27 cellular contexts compared by ENCODE assay signal in genomic region chr1:176444286-176444685, GRCh38. TPM values are rescaled to one million over a fixed set of nuclear protein-coding genes. Genes with fewer than 3 reads are reported as not detected.
DNase-seq lines count a peak whose midpoint lies in the region; ATAC-seq and TF ChIP-seq lines count a peak whose summit lies in the region.
"Had no signal": no experiment of that assay in that cellular context is flagged by ENCODE, and none has a peak within 500 bp of the region (broad histone marks: within the 10 kb centered on the region; RNA-seq: fewer than 3 reads in every experiment).

No MANE protein-coding gene starts in this region.

- DNase-seq in HK-2 (ENCODE audit: unreplicated experiment), result peak; percentile 18
- DNase-seq in epithelial cell of proximal tubule (ENCODE audit: low read depth), result no peak
- DNase-seq in left lobe of liver (ENCODE audit: low spot score), result peak; percentile 63
- DNase-seq in NCI-H345 (lab: John Stamatoyannopoulos, UW), result no peak
- DNase-seq: activated B cell treated with CpG ODN at 0.5 μM for 24 hours; activated CD4-positive, alpha-beta T cell treated with anti-CD3 and anti-CD28 coated beads, Interleukin-2, amount 50 U/mL, for 1 hour; activated effector memory CD4-positive, alpha-beta T cell treated with anti-CD3 and anti-CD28 coated beads, Interleukin-2, amount 50 U/mL, for 16 hours; activated naive CD8-positive, alpha-beta T cell treated with anti-CD3 and anti-CD28 coated beads, Interleukin-2, amount 10 ng/mL, durations not matched to agents 7 days and 5 days; activated T-cell treated with anti-CD3 and anti-CD28 coated beads, Interleukin-2, amount 50 U/mL, for 24 hours; aorta; Caco-2; DND-41; effector CD4-positive, alpha-beta T cell; GF-D8; glutamatergic neuron; MG63; NCI-H2029 treated with DMSO at 0.1 percent for 48 hours; NCI-H2227 treated with DMSO at 0.1 percent for 48 hours; NCI-H69; Peyer's patch; stimulated activated naive B cell treated with anti-CD40 and anti-IgM and Interleukin-4, amounts not matched to agents 10 μg/mL and 1 μg/mL and 100 μg/mL, for 72 hours; substantia nigra had no signal

- no peak overlapping the region for H3K27ac ChIP-seq in C4-2B
- H3K27ac ChIP-seq: cardiac muscle cell, Peyer's patch, skin epidermis had no signal

- H3K4me3 ChIP-seq in epithelial cell of proximal tubule (ENCODE audit: low read depth, low read length), result no peak overlapping the region
- H3K4me3 ChIP-seq: cardiac muscle cell, MG63, Peyer's patch, skin epidermis had no signal

- TF ChIP-seq CTCF in C4-2B (conservative IDR thresholded peaks at IDR 0.05), result peak; percentile 21; the same call in 1 of the 2 replicates
- TF ChIP-seq CTCF in epithelial cell of proximal tubule (conservative IDR thresholded peaks at IDR 0.05; ENCODE audit: low read depth, low read length), result peak; percentile 66

- ATAC-seq in left lobe of liver (peak; percentile 100), GM19324 (IDR thresholded peaks at IDR 0.05; ENCODE audit: low FRiP score, unreplicated experiment) (no peak), HG03565 (IDR thresholded peaks at IDR 0.05; ENCODE audit: unreplicated experiment) (no peak)
- ATAC-seq: stimulated activated naive B cell treated with anti-CD40 and anti-IgM and Interleukin-4, amounts not matched to agents 10 μg/mL and 1 μg/mL and 100 μg/mL, for 72 hours had no signal

RNA-seq across cellular contexts. Expression of gene PAPPA2, which starts 18.7 kb away (rescaled TPM):
- total RNA-seq in epithelial cell of proximal tubule (0.14 and 0.98 TPM in 2 replicates), left lobe of liver (0.45 TPM)
- total RNA-seq: activated B cell treated with CpG ODN at 0.5 μM for 24 hours had no signal

Comparison
In these comparisons a context has a peak if more than half of its experiments do, and no peak if none do; other contexts are left out.
1. DNase-seq: peak in HK-2 (single experiment) and left lobe of liver (single experiment); none in epithelial cell of proximal tubule (single experiment) and NCI-H345 (single experiment).